ENCODE assay signal across 9 cellular contexts in the genomic region with DNA sequence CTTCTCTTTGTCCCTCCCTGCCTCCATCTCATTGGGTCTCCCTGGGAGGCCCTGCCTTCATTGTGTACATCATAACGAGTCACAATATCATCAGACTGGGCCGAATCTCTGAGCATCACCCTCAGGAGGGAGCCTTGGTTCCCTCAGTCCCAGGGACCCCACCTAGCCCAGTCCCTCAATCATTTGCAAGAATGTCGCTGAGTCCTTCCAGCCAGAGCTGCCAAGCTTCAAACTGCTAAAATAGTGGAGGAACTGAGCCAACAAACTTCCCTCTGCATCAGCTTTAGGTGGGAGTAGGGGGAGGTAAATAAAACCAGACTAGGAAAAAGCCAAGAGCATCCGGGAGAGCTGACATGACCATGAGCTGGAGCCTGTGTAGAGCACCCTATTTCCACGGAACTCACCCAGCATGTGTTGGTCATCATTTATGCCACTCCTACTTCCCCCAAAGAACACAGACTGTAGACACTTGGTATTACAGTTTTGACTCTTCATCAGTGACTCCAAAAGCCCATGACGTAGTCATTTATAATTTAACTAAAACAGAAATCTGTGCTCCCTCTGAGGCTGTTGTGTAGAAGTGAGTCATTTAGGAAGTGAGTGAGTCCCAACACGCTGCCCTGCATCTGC. TPM values are rescaled to one million over a fixed set of nuclear protein-coding genes. Genes with fewer than 3 reads are reported as not detected.
DNase-seq lines count a peak whose midpoint lies in the region; ATAC-seq lines count a peak whose summit lies in the region.
"Had no signal": no experiment of that assay in that cellular context is flagged by ENCODE, and none has a peak within 500 bp of the region (broad histone marks: within the 10 kb centered on the region; RNA-seq: fewer than 3 reads in every experiment).

No MANE protein-coding gene starts in this region.

- intact Hi-C loops in head of caudate nucleus (cut with DNase I), result no loop called here
- intact Hi-C loops in Right ventricle myocardium superior (cut with DNase I), result no loop called here

- DNase-seq in Caki2 (ENCODE audit: low read depth), result peak; percentile 43
- DNase-seq in dermis blood vessel endothelial cell, result peak; percentile 64
- no peak for DNase-seq in NCI-H526 (lab: John Stamatoyannopoulos, UW)
- no peak for DNase-seq in head of caudate nucleus
- no peak for DNase-seq in Right ventricle myocardium superior
- no peak for DNase-seq in DMS 273 treated with DMSO at 0.1 percent for 48 hours (lab: John Stamatoyannopoulos, UW)

- in situ Hi-C loops in Caki2 (cut with HindIII; ENCODE audit: low pct_unique_long_range_greater_than_20kb, low sequenced_read_pairs), result no loop called here

- ATAC-seq in GM19463 (IDR thresholded peaks at IDR 0.05; ENCODE audit: unreplicated experiment) (peak; percentile 55), HG03354 (IDR thresholded peaks at IDR 0.05; ENCODE audit: poor library complexity, severe bottlenecking, unreplicated experiment) (peak; percentile 70), Right ventricle myocardium superior (ENCODE audit: poor library complexity) (no peak)

RNA-seq across cellular contexts. Expression of a gene that starts 28.8 kb away (rescaled TPM):
- total RNA-seq in Caki2 (2014; rRNA removed; shearing (Covaris generic); ENCODE audit: low replicate concordance), result not detected in 2 replicates
- total RNA-seq in dermis blood vessel endothelial cell (not detected in 2 replicates), Right ventricle myocardium superior (not detected)
- total RNA-seq: fibroblast of villous mesenchyme had no signal

Comparison
In these comparisons a context has a peak if more than half of its experiments do, and no peak if none do; other contexts are left out.
1. DNase-seq: peak in Caki2 (single experiment) and dermis blood vessel endothelial cell (single experiment); none in NCI-H526 (0 of 2), head of caudate nucleus (0 of 42), Right ventricle myocardium superior (single experiment) and DMS 273 treated with DMSO at 0.1 percent for 48 hours (single experiment).